ENCODE assay signal across 16 cellular contexts in genomic region chr5:56681346-56681745, GRCh38.
DNase-seq lines count a peak whose midpoint lies in the region; ATAC-seq and TF ChIP-seq lines count a peak whose summit lies in the region.
"Had no signal": no experiment of that assay in that cellular context is flagged by ENCODE, and none has a peak within 500 bp of the region (broad histone marks: within the 10 kb centered on the region; RNA-seq: fewer than 3 reads in every experiment).

No MANE protein-coding gene starts in this region.

- no peaks in the 10 kb centered on the region for H3K36me3 ChIP-seq in GM23338 (ENCODE audit: insufficient read depth)
- H3K36me3 ChIP-seq: thoracic aorta had no signal

- POLR2A ChIA-PET in CD4-positive, alpha-beta T cell (lab: Charles Lee) = interaction anchor here (0.9 to 1.5 kb wide), 2 partner anchors 11 to 13 kb away, joined by 4 to 6 read pairs; no protein-coding TSS in a partner anchor
- POLR2A ChIA-PET in naive thymus-derived CD8-positive, alpha-beta T cell (lab: Charles Lee) = no interaction called here

- TF ChIP-seq CTCF in CD4-positive, alpha-beta T cell (IDR thresholded peaks at IDR 0.05) = no peak
- TF ChIP-seq CTCF in GM23338 (conservative IDR thresholded peaks at IDR 0.05; ENCODE audit: low read depth in 2 of 2) = no peak

- no peaks in the 10 kb centered on the region for H3K36me3 Mint-ChIP-seq in CD4-positive, alpha-beta T cell (ENCODE audit: low read depth)
- no peaks in the 10 kb centered on the region for H3K36me3 Mint-ChIP-seq in GM23338 (ENCODE audit: low read depth)
- no peaks in the 10 kb centered on the region for H3K36me3 Mint-ChIP-seq in naive thymus-derived CD8-positive, alpha-beta T cell
- H3K36me3 Mint-ChIP-seq: activated naive CD8-positive, alpha-beta T cell treated with anti-CD3 and anti-CD28 coated beads for 36 hours had no signal

- H3K27ac Mint-ChIP-seq in CD4-positive, alpha-beta T cell = peak overlapping the region; percentile 74
- H3K27ac Mint-ChIP-seq in GM23338 = no peak overlapping the region
- H3K27ac Mint-ChIP-seq in naive thymus-derived CD8-positive, alpha-beta T cell = peak overlapping the region in 7 of 10 donors; percentile 2 to 88 (median 64)
- H3K27ac Mint-ChIP-seq: activated naive CD8-positive, alpha-beta T cell treated with anti-CD3 and anti-CD28 coated beads for 36 hours had no signal

- no peak overlapping the region for H3K4me3 ChIP-seq in GM23338
- H3K4me3 ChIP-seq: thoracic aorta had no signal

- H3K4me1 ChIP-seq in GM23338 (ENCODE audit: insufficient read depth) = no peaks in the 10 kb centered on the region
- H3K4me1 ChIP-seq: parathyroid adenoma had no signal

- ATAC-seq in CD4-positive, alpha-beta T cell (ENCODE audit: poor library complexity) = peak; percentile 44
- no peak for ATAC-seq in GM23338
- ATAC-seq in naive thymus-derived CD8-positive, alpha-beta T cell = no peak
- ATAC-seq in GM21786 (IDR thresholded peaks at IDR 0.05; ENCODE audit: unreplicated experiment) = no peak

- no peaks in the 10 kb centered on the region for H3K27me3 Mint-ChIP-seq in CD4-positive, alpha-beta T cell
- peaks cover 1% of the 10 kb centered on the region for H3K27me3 Mint-ChIP-seq in GM23338 (ENCODE audit: insufficient read depth, low read depth, poor library complexity)
- H3K27me3 Mint-ChIP-seq in naive thymus-derived CD8-positive, alpha-beta T cell = no peaks in the 10 kb centered on the region
- H3K27me3 Mint-ChIP-seq: activated naive CD8-positive, alpha-beta T cell treated with anti-CD3 and anti-CD28 coated beads for 36 hours had no signal

- peaks cover 6% of the 10 kb centered on the region for H3K9me3 Mint-ChIP-seq in CD4-positive, alpha-beta T cell
- H3K9me3 Mint-ChIP-seq in GM23338 = no peaks in the 10 kb centered on the region
- H3K9me3 Mint-ChIP-seq in naive thymus-derived CD8-positive, alpha-beta T cell = peaks cover 0 to 3% (median 0%) of the 10 kb centered on the region in 9 donors
- H3K9me3 Mint-ChIP-seq: activated naive CD8-positive, alpha-beta T cell treated with anti-CD3 and anti-CD28 coated beads for 36 hours had no signal

- DNase-seq in CD4-positive, alpha-beta T cell = no peak
- DNase-seq in GM23338 (ENCODE audit: low spot score) (no peak), astrocyte of the hippocampus (ENCODE audit: low read depth, low spot score) (peak; percentile 48), SKM-1 (lab: John Stamatoyannopoulos, UW; ENCODE audit: unreplicated experiment) (no peak)
- peak in 2 of 10 donors; percentile 15 to 25 for DNase-seq in naive thymus-derived CD8-positive, alpha-beta T cell
- no peak for DNase-seq in stimulated activated naive CD4-positive, alpha-beta T cell treated with Interleukin-2 at 50 U/mL for 16 hours (lab: John Stamatoyannopoulos, UW)
- DNase-seq: activated CD4-positive, alpha-beta T cell treated with anti-CD3 and anti-CD28 coated beads, Interleukin-2, amount 50 U/mL, for 1 hour; activated naive CD8-positive, alpha-beta T cell treated with anti-CD3 and anti-CD28 coated beads for 36 hours; activated T-cell treated with anti-CD3 and anti-CD28 coated beads for 4 hours; GOT3; NCI-H1105 treated with DMSO at 0.1 percent for 48 hours; NCI-H446 treated with DMSO at 0.1 percent for 48 hours had no signal

- no peaks in the 10 kb centered on the region for H3K9me3 ChIP-seq in CD4-positive, alpha-beta T cell (ENCODE audit: control insufficient read depth, low read length)
- H3K9me3 ChIP-seq: thoracic aorta had no signal

- H2AFZ ChIP-seq in GM23338 = 0 out of 2 replicates have a peak overlapping the region, but pooled peaks have one; percentile 56
- H2AFZ ChIP-seq: parathyroid adenoma had no signal

- no peaks in the 10 kb centered on the region for H3K79me2 ChIP-seq in GM23338 (replicated peaks; ENCODE audit: insufficient read depth)
- H3K79me2 ChIP-seq: parathyroid adenoma had no signal

- H4K20me1 ChIP-seq in GM23338 (replicated peaks; ENCODE audit: insufficient read depth) = no peaks in the 10 kb centered on the region

- peaks cover 78% of the 10 kb centered on the region for H3K4me1 Mint-ChIP-seq in CD4-positive, alpha-beta T cell (ENCODE audit: low read depth)
- peaks cover 7% of the 10 kb centered on the region; the same call in 1 of the 3 replicates for H3K4me1 Mint-ChIP-seq in GM23338
- H3K4me1 Mint-ChIP-seq in naive thymus-derived CD8-positive, alpha-beta T cell = peaks cover 9 to 77% (median 37%) of the 10 kb centered on the region in 4 donors

- no peak overlapping the region for H3K27ac ChIP-seq in CD4-positive, alpha-beta T cell (ENCODE audit: low read depth, low read length)
- H3K27ac ChIP-seq in GM23338 (ENCODE audit: low read depth) = no peak overlapping the region
- H3K27ac ChIP-seq: KMS-11, parathyroid adenoma, thoracic aorta had no signal

- CTCF ChIA-PET in CD4-positive, alpha-beta T cell (lab: Charles Lee) = no interaction called here

- no peaks in the 10 kb centered on the region for H3F3A ChIP-seq in GM23338 (replicated peaks; ENCODE audit: low read depth)

- intact Hi-C loops in CD4-positive, alpha-beta T cell (cut with DNase I, micrococcal nuclease) = loop anchor here in 1 of 2 experiments (5.0 kb wide), 1 partner anchor 131 kb away; no protein-coding TSS in a partner anchor

- H3K4me3 Mint-ChIP-seq in CD4-positive, alpha-beta T cell = peak overlapping the region; percentile 16
- H3K4me3 Mint-ChIP-seq in GM23338 = no peak overlapping the region
- H3K4me3 Mint-ChIP-seq in naive thymus-derived CD8-positive, alpha-beta T cell = peak overlapping the region in 4 of 10 donors; percentile 6 to 40 (median 34)
- H3K4me3 Mint-ChIP-seq: activated naive CD8-positive, alpha-beta T cell treated with anti-CD3 and anti-CD28 coated beads for 36 hours had no signal

- 0 out of 2 replicates have a peak, but pooled peaks cover 4% of the 10 kb centered on the region for H3K9me2 ChIP-seq in GM23338 (ENCODE audit: insufficient read depth)

- no peak overlapping the region for H3K4me2 ChIP-seq in GM23338
- H3K4me2 ChIP-seq: KMS-11 had no signal

- H3K27me3 ChIP-seq in CD4-positive, alpha-beta T cell (ENCODE audit: control insufficient read depth, insufficient read depth, low read length) = no peaks in the 10 kb centered on the region
- H3K27me3 ChIP-seq in GM23338 (ENCODE audit: insufficient read depth) = no peaks in the 10 kb centered on the region

TF ChIP-seq in GM23338, 12 proteins besides CTCF, POLR2A, EP300 and RAD21 (continues in another document):
- TF ChIP-seq CREB1 (CRISPR knock-in tag; IDR thresholded peaks at IDR 0.05; ENCODE audit: low read depth) (no peak), EZH2phosphoT487 (IDR thresholded peaks at IDR 0.05; ENCODE audit: unreplicated experiment) (no peak), ZNF331 (CRISPR knock-in tag; IDR thresholded peaks at IDR 0.05; ENCODE audit: low read depth) (no peak)
- TF ChIP-seq, protein P1, sequence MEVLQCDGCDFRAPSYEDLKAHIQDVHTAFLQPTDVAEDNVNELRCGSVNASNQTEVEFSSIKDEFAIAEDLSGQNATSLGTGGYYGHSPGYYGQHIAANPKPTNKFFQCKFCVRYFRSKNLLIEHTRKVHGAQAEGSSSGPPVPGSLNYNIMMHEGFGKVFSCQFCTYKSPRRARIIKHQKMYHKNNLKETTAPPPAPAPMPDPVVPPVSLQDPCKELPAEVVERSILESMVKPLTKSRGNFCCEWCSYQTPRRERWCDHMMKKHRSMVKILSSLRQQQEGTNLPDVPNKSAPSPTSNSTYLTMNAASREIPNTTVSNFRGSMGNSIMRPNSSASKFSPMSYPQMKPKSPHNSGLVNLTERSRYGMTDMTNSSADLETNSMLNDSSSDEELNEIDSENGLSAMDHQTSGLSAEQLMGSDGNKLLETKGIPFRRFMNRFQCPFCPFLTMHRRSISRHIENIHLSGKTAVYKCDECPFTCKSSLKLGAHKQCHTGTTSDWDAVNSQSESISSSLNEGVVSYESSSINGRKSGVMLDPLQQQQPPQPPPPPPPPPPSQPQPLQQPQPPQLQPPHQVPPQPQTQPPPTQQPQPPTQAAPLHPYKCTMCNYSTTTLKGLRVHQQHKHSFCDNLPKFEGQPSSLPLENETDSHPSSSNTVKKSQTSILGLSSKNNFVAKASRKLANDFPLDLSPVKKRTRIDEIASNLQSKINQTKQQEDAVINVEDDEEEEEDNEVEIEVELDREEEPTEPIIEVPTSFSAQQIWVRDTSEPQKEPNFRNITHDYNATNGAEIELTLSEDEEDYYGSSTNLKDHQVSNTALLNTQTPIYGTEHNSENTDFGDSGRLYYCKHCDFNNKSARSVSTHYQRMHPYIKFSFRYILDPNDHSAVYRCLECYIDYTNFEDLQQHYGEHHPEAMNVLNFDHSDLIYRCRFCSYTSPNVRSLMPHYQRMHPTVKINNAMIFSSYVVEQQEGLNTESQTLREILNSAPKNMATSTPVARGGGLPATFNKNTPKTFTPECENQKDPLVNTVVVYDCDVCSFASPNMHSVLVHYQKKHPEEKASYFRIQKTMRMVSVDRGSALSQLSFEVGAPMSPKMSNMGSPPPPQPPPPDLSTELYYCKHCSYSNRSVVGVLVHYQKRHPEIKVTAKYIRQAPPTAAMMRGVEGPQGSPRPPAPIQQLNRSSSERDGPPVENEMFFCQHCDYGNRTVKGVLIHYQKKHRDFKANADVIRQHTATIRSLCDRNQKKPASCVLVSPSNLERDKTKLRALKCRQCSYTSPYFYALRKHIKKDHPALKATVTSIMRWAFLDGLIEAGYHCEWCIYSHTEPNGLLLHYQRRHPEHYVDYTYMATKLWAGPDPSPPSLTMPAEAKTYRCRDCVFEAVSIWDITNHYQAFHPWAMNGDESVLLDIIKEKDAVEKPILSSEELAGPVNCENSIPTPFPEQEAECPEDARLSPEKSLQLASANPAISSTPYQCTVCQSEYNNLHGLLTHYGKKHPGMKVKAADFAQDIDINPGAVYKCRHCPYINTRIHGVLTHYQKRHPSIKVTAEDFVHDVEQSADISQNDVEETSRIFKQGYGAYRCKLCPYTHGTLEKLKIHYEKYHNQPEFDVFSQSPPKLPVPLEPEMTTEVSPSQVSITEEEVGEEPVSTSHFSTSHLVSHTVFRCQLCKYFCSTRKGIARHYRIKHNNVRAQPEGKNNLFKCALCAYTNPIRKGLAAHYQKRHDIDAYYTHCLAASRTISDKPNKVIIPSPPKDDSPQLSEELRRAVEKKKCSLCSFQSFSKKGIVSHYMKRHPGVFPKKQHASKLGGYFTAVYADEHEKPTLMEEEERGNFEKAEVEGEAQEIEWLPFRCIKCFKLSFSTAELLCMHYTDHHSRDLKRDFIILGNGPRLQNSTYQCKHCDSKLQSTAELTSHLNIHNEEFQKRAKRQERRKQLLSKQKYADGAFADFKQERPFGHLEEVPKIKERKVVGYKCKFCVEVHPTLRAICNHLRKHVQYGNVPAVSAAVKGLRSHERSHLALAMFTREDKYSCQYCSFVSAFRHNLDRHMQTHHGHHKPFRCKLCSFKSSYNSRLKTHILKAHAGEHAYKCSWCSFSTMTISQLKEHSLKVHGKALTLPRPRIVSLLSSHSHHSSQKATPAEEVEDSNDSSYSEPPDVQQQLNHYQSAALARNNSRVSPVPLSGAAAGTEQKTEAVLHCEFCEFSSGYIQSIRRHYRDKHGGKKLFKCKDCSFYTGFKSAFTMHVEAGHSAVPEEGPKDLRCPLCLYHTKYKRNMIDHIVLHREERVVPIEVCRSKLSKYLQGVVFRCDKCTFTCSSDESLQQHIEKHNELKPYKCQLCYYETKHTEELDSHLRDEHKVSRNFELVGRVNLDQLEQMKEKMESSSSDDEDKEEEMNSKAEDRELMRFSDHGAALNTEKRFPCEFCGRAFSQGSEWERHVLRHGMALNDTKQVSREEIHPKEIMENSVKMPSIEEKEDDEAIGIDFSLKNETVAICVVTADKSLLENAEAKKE (CRISPR knock-in tag; IDR thresholded peaks at IDR 0.05) = no peak
